In the genomic region with DNA sequence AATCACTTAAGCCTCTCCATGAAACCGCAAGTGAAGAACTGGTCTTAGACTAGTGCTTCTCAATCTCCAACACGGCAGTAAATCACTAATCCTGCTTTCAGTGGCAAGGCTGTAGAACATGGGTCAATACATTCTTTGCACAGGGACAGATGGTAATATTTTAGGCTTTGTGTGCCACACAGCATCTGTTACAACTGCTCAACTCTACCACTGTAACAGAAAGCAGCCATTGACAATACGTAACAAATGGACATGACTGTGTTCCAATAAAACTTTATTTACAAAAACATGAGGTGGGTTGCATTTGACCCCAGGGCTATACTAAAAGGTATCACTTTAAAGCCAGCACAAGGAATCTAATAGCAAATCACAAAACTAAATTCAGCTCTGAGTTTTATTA, we compare ENCODE assay signal across 1 cellular context.
TF ChIP-seq lines count a peak whose summit lies in the region.

No MANE protein-coding gene starts in this region.

TF ChIP-seq in GM23338, 12 proteins besides CTCF, POLR2A, EP300 and RAD21 (continued from another document):
- TF ChIP-seq ZNF462 (CRISPR knock-in tag; IDR thresholded peaks at IDR 0.05): no peak
- TF ChIP-seq EZH2 (IDR thresholded peaks at IDR 0.05; ENCODE audit: low read depth, unreplicated experiment): no peak
- TF ChIP-seq POLR2AphosphoS5 (IDR thresholded peaks at IDR 0.05; ENCODE audit: low read depth): no peak
